8 cellular contexts compared by ENCODE assay signal in genomic region chr1:180228648-180229482, GRCh38. TPM values are rescaled to one million over a fixed set of nuclear protein-coding genes. Genes with fewer than 3 reads are reported as not detected.
DNase-seq lines count a peak whose midpoint lies in the region; ATAC-seq, FAIRE-seq and TF ChIP-seq lines count a peak whose summit lies in the region.

No MANE protein-coding gene starts in this region.

- H3K27ac ChIP-seq in DOHH2 (ENCODE audit: low read depth, low read length): peak overlapping the region; percentile 49
- no peak overlapping the region for H3K27ac ChIP-seq in right cardiac atrium (ENCODE audit: low read length)

- no peak overlapping the region for H3K27ac Mint-ChIP-seq in activated CD4-positive, alpha-beta memory T cell treated with anti-CD3 and anti-CD28 coated beads, Interleukin-2, amount 10 ng/mL, durations not matched to agents 7 days and 5 days

- H3K36me3 Mint-ChIP-seq in activated CD4-positive, alpha-beta memory T cell treated with anti-CD3 and anti-CD28 coated beads, Interleukin-2, amount 10 ng/mL, durations not matched to agents 7 days and 5 days (ENCODE audit: low read depth): no peaks in the 10 kb centered on the region

- no peak overlapping the region for H3K9ac ChIP-seq in skeletal muscle satellite cell (ENCODE audit: low read depth, low read length)

- H3K4me3 ChIP-seq in DOHH2 (ENCODE audit: low read length) (peak overlapping the region; percentile 87), right cardiac atrium (ENCODE audit: low read length) (peak overlapping the region; percentile 93), skeletal muscle satellite cell (ENCODE audit: low read length) (peak overlapping the region; percentile 76)

- H4K20me1 ChIP-seq in DOHH2 (ENCODE audit: control insufficient read depth, insufficient read depth, low read depth, low read length): peaks cover 7% of the 10 kb centered on the region; the same call in 1 of the 2 replicates

- intact Hi-C loops in right cardiac atrium (cut with DNase I): no loop called here

- no peak for FAIRE-seq in RCC 7860 (lab: Jason Lieb, UNC)

- ATAC-seq in HG02798 (IDR thresholded peaks at IDR 0.05; ENCODE audit: poor library complexity, unreplicated experiment): peak; percentile 12
- ATAC-seq in right cardiac atrium: peak in 1 of 2 donors; percentile 7

- H3K9me3 ChIP-seq in DOHH2 (ENCODE audit: control insufficient read depth, insufficient read depth, low read length): peaks cover 4% of the 10 kb centered on the region; the same call in 1 of the 2 replicates
- H3K9me3 ChIP-seq in right cardiac atrium (ENCODE audit: control insufficient read depth, low read length): no peaks in the 10 kb centered on the region
- H3K9me3 ChIP-seq in skeletal muscle satellite cell (replicated peaks; ENCODE audit: low read length): no peaks in the 10 kb centered on the region

- H3K27me3 Mint-ChIP-seq in activated CD4-positive, alpha-beta memory T cell treated with anti-CD3 and anti-CD28 coated beads, Interleukin-2, amount 10 ng/mL, durations not matched to agents 7 days and 5 days: peaks cover 76% of the 10 kb centered on the region

- H3K27me3 ChIP-seq in DOHH2 (ENCODE audit: control insufficient read depth, low read length) (peaks cover 29% of the 10 kb centered on the region), right cardiac atrium (ENCODE audit: control insufficient read depth, insufficient read depth) (no peaks in the 10 kb centered on the region), skeletal muscle satellite cell (ENCODE audit: control insufficient read depth, insufficient read depth, low read length) (peaks cover 92% of the 10 kb centered on the region)

- H3F3A ChIP-seq in DOHH2 (ENCODE audit: control insufficient read depth, insufficient read depth): peaks cover 7% of the 10 kb centered on the region

- peaks cover 17% of the 10 kb centered on the region for H3K4me1 Mint-ChIP-seq in activated CD4-positive, alpha-beta memory T cell treated with anti-CD3 and anti-CD28 coated beads, Interleukin-2, amount 10 ng/mL, durations not matched to agents 7 days and 5 days

- 4% methylated on average over 57 of the region's 57 CpGs for WGBS in right cardiac atrium

- no peaks in the 10 kb centered on the region for H3K9me3 Mint-ChIP-seq in activated CD4-positive, alpha-beta memory T cell treated with anti-CD3 and anti-CD28 coated beads, Interleukin-2, amount 10 ng/mL, durations not matched to agents 7 days and 5 days

- no peak for TF ChIP-seq CTCF in DOHH2 (IDR thresholded peaks at IDR 0.05; ENCODE audit: low read depth, low read length, poor library complexity, severe bottlenecking)

- peaks cover 61% of the 10 kb centered on the region for H3K4me1 ChIP-seq in DOHH2 (ENCODE audit: control insufficient read depth, low read length)
- peaks cover 3% of the 10 kb centered on the region for H3K4me1 ChIP-seq in right cardiac atrium (ENCODE audit: control insufficient read depth, insufficient read depth, low read length)
- H3K4me1 ChIP-seq in skeletal muscle satellite cell (ENCODE audit: control insufficient read depth, insufficient read depth, low read length): peaks cover 24% of the 10 kb centered on the region

- H3K36me3 ChIP-seq in DOHH2 (ENCODE audit: control insufficient read depth, low read length) (no peaks in the 10 kb centered on the region), skeletal muscle satellite cell (ENCODE audit: insufficient read depth, low read length) (no peaks in the 10 kb centered on the region)

- POLR2A ChIA-PET in activated CD4-positive, alpha-beta memory T cell treated with anti-CD3 and anti-CD28 coated beads, Interleukin-2, amount 10 ng/mL, durations not matched to agents 7 days and 5 days (lab: Charles Lee): no interaction called here

- H3K4me2 ChIP-seq in DOHH2 (ENCODE audit: low read length) (peak overlapping the region; percentile 75), skeletal muscle satellite cell (ENCODE audit: low read length) (peak overlapping the region; percentile 96)

- CTCF ChIA-PET in activated CD4-positive, alpha-beta memory T cell treated with anti-CD3 and anti-CD28 coated beads, Interleukin-2, amount 10 ng/mL, durations not matched to agents 7 days and 5 days (lab: Charles Lee): no interaction called here

- no peak for DNase-seq in activated CD4-positive, alpha-beta memory T cell treated with anti-CD3 and anti-CD28 coated beads, Interleukin-2, amount 10 ng/mL, durations not matched to agents 7 days and 5 days
- DNase-seq in right cardiac atrium: peak in 1 of 3 donors; percentile 61
- DNase-seq in RCC 7860 (ENCODE audit: low spot score): no peak
- no peak for DNase-seq in iPS-NIHi7 (ENCODE audit: extremely low spot score)
- DNase-seq in mucosa of gallbladder (ENCODE audit: low spot score): no peak

- H3K9me2 ChIP-seq in DOHH2 (replicated peaks; ENCODE audit: control insufficient read depth, low read length): no peaks in the 10 kb centered on the region

- H3K4me3 Mint-ChIP-seq in activated CD4-positive, alpha-beta memory T cell treated with anti-CD3 and anti-CD28 coated beads, Interleukin-2, amount 10 ng/mL, durations not matched to agents 7 days and 5 days: peak overlapping the region; percentile 60

- H3K79me2 ChIP-seq in DOHH2 (ENCODE audit: control insufficient read depth, low read length): peaks cover 3% of the 10 kb centered on the region; the same call in 1 of the 2 replicates

RNA-seq across cellular contexts. Expression of gene LHX4, which starts 1.2 kb away (rescaled TPM):
- total RNA-seq in activated CD4-positive, alpha-beta memory T cell treated with anti-CD3 and anti-CD28 coated beads, Interleukin-2, amount 10 ng/mL, durations not matched to agents 7 days and 5 days: not detected
- total RNA-seq in right cardiac atrium (not detected), mucosa of gallbladder (0.03 TPM)
- 0.02 TPM for polyA plus RNA-seq in right cardiac atrium
- total RNA-seq in skeletal muscle satellite cell (2012; rRNA removed): not detected in 2 replicates
